Comparison of ENCODE assay signal across 9 cellular contexts in the genomic region with DNA sequence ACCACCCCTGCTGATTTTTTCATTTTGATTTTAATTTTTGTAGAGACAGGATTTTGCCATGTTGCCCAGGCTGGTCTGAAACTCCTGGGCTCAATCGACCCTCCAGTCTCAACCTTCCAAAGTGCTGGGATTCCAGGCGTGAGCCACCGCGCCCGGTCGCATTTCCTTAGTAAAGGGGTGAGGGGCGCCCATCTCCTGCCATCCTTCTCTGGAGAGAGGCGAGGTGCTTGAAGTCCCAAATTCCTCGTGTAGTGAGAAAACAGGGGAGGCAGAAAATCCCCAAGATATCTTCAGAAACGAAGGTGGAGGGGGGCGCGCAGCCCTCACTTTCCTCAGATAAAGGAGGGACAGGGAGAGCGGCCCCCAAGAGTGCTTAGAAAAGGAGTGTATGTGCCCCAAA. TPM values are rescaled to one million over a fixed set of nuclear protein-coding genes. Genes with fewer than 3 reads are reported as not detected.
DNase-seq lines count a peak whose midpoint lies in the region; ATAC-seq and TF ChIP-seq lines count a peak whose summit lies in the region.
"Had no signal": no experiment of that assay in that cellular context is flagged by ENCODE, and none has a peak within 500 bp of the region (broad histone marks: within the 10 kb centered on the region; RNA-seq: fewer than 3 reads in every experiment).

No MANE protein-coding gene starts in this region.

- DNase-seq in T-helper 17 cell = no peak
- no peak for DNase-seq in fibroblast of villous mesenchyme (ENCODE audit: low read depth)
- no peak for DNase-seq in retinal pigment epithelial cell (ENCODE audit: low read depth)
- no peak for DNase-seq in foreskin melanocyte
- DNase-seq: islet precursor cell had no signal

- H3K9me3 ChIP-seq in T-helper 17 cell (ENCODE audit: control insufficient read depth, low read length, poor library complexity, severe bottlenecking) = no peaks in the 10 kb centered on the region

- TF ChIP-seq CTCF in GM12875 (IDR thresholded peaks at IDR 0.05; ENCODE audit: borderline replicate concordance, insufficient read depth, low read depth, low read length) = no peak
- no peak for TF ChIP-seq CTCF in fibroblast of villous mesenchyme (IDR thresholded peaks at IDR 0.05; ENCODE audit: insufficient read depth, low read depth, low read length)
- TF ChIP-seq CTCF in retinal pigment epithelial cell (conservative IDR thresholded peaks at IDR 0.05; ENCODE audit: low read depth, low read length) = no peak

- ATAC-seq in T-helper 17 cell (no peak), GM18873 (IDR thresholded peaks at IDR 0.05; ENCODE audit: low FRiP score, unreplicated experiment) (no peak), HG02623 (IDR thresholded peaks at IDR 0.05; ENCODE audit: unreplicated experiment) (no peak), GM18511 (IDR thresholded peaks at IDR 0.05; ENCODE audit: unreplicated experiment) (no peak)

- H3K27me3 Mint-ChIP-seq in T-helper 17 cell = no peaks in the 10 kb centered on the region

- peak overlapping the region; percentile 52 for H3K4me3 ChIP-seq in GM12875 (ENCODE audit: low read depth, low read length)
- H3K4me3 ChIP-seq in fibroblast of villous mesenchyme (ENCODE audit: low read depth, low read length) = peak overlapping the region; percentile 56
- peak overlapping the region; percentile 44 for H3K4me3 ChIP-seq in retinal pigment epithelial cell (ENCODE audit: low read length)

- no peaks in the 10 kb centered on the region for H3K36me3 Mint-ChIP-seq in T-helper 17 cell (ENCODE audit: low read depth)

- H3K27ac Mint-ChIP-seq in T-helper 17 cell = no peak overlapping the region

- peak overlapping the region; percentile 92 for H3K4me3 Mint-ChIP-seq in T-helper 17 cell

- H3K4me1 Mint-ChIP-seq in T-helper 17 cell = peaks cover 37% of the 10 kb centered on the region

RNA-seq across cellular contexts. Expression of gene GATAD2A, which starts 21.0 kb away (rescaled TPM):
- total RNA-seq in T-helper 17 cell (100 to 1,000 TPM; 129 to 153 TPM), fibroblast of villous mesenchyme (44.5 and 57.0 TPM in 2 replicates)
